ENCODE assay signal across 1 cellular context in genomic region chr6:44655368-44656342, GRCh38.
TF ChIP-seq lines count a peak whose summit lies in the region.

No MANE protein-coding gene starts in this region.

TF ChIP-seq in K562, 482 proteins besides CTCF, POLR2A, EP300 and RAD21 (continued from another document):
- peak in 1 of 2 experiments; percentile 18; a peak in 1 of 4 replicates for TF ChIP-seq ZMIZ1 (IDR thresholded peaks at IDR 0.05; ENCODE audit: low read depth in 2 of 2, low read length in 2 of 2)
- TF ChIP-seq ZC3H4 (CRISPR knock-in tag; IDR thresholded peaks at IDR 0.05; ENCODE audit: borderline replicate concordance): no peak
- TF ChIP-seq CEBPZ (IDR thresholded peaks at IDR 0.05; ENCODE audit: borderline replicate concordance, low read depth, low read length): no peak
- no peak for TF ChIP-seq EWSR1 (IDR thresholded peaks at IDR 0.05; ENCODE audit: borderline replicate concordance, low read depth, partially characterized antibody)
- peak; percentile 86 for TF ChIP-seq CC2D1A (IDR thresholded peaks at IDR 0.05)
- no peak for TF ChIP-seq RBM14 (IDR thresholded peaks at IDR 0.05; ENCODE audit: borderline replicate concordance, insufficient read depth, low read depth, low read length)
- 0 out of 2 replicates have a peak, but pooled peaks have one; percentile 34 for TF ChIP-seq TFAP4 (CRISPR knock-in tag; IDR thresholded peaks at IDR 0.05; ENCODE audit: borderline replicate concordance)
- TF ChIP-seq L3MBTL2 (IDR thresholded peaks at IDR 0.05): peak; percentile 46; the same call in 1 of the 2 replicates
- no peak for TF ChIP-seq HIVEP1 (CRISPR knock-in tag; IDR thresholded peaks at IDR 0.05)
- TF ChIP-seq ZNF408 (CRISPR knock-in tag; IDR thresholded peaks at IDR 0.05; ENCODE audit: low read depth): no peak
- peak; percentile 90 for TF ChIP-seq CEBPB (tag; IDR thresholded peaks at IDR 0.05)
- no peak for TF ChIP-seq ZBTB43 (CRISPR knock-in tag; IDR thresholded peaks at IDR 0.05)
- 0 out of 2 replicates have a peak, but pooled peaks have one; percentile 39 for TF ChIP-seq ZBTB1 (CRISPR knock-in tag; IDR thresholded peaks at IDR 0.05; ENCODE audit: borderline replicate concordance, low read depth)
- peak; percentile 39; the same call in 1 of the 2 replicates for TF ChIP-seq BHLHE40 (IDR thresholded peaks at IDR 0.05; ENCODE audit: low read length)
- TF ChIP-seq ZNF592 (IDR thresholded peaks at IDR 0.05): no peak
- TF ChIP-seq NR2F6 (CRISPR knock-in tag; IDR thresholded peaks at IDR 0.05): 0 out of 2 replicates have a peak, but pooled peaks have one; percentile 47
- TF ChIP-seq DEAF1 (CRISPR knock-in tag; IDR thresholded peaks at IDR 0.05): peak; percentile 94
- TF ChIP-seq CEBPG (CRISPR knock-in tag; IDR thresholded peaks at IDR 0.05): peak; percentile 36; the same call in 1 of the 2 replicates
- peak in 1 of 2 experiments; percentile 46; a peak in 2 of 4 replicates for TF ChIP-seq CEBPG (tag; conservative IDR thresholded peaks at IDR 0.05 in 1 of 2, IDR thresholded peaks at IDR 0.05 in 1 of 2)
- TF ChIP-seq IRF9 (tag; IDR thresholded peaks at IDR 0.05): 0 out of 2 replicates have a peak, but pooled peaks have one; percentile 28
